1 cellular context compared by ENCODE assay signal in the genomic region with DNA sequence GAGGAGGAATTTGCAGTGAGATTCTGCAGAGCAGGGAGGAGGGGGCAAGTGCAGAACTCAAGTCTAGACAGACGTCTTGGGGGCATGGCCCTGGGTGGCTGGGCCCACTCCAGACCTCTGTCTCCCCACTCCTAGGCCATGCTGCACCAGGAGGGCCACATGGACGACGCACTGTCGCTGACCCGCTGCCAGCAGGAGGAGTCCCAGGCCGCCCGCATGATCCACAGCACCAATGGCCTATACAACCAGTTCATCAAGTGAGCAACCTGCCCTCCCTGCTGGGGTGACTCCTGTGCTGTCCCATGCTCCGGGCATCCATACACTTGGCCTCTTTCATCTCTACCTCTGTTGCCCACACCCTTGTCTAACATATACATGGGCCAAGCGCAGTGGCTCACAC.
TF ChIP-seq lines count a peak whose summit lies in the region.

No MANE protein-coding gene starts in this region.

TF ChIP-seq in A549, 52 proteins besides CTCF, POLR2A, EP300 and RAD21 (continued from another document):
- TF ChIP-seq BCL3 (IDR thresholded peaks at IDR 0.05) (no peak), FOSL2 (IDR thresholded peaks at IDR 0.05) (no peak), FOSL2 (CRISPR knock-in tag; IDR thresholded peaks at IDR 0.05) (no peak), HDAC2 (IDR thresholded peaks at IDR 0.05) (no peak), CBX8 (IDR thresholded peaks at IDR 0.05) (no peak), GATA3 (IDR thresholded peaks at IDR 0.05; ENCODE audit: borderline replicate concordance) (no peak), ESRRA (IDR thresholded peaks at IDR 0.05; ENCODE audit: borderline replicate concordance, low read length) (no peak), FOSB (CRISPR knock-in tag; IDR thresholded peaks at IDR 0.05) (no peak), HOXB13 (CRISPR knock-in tag; IDR thresholded peaks at IDR 0.05; ENCODE audit: low read depth) (no peak), EHF (CRISPR knock-in tag; IDR thresholded peaks at IDR 0.05) (no peak), RCOR1 (IDR thresholded peaks at IDR 0.05; ENCODE audit: low read depth, low read length) (no peak)
